Comparison of ENCODE assay signal across 1 cellular context in genomic region chr5:122772446-122772845, GRCh38.
TF ChIP-seq lines count a peak whose summit lies in the region.

No MANE protein-coding gene starts in this region.

TF ChIP-seq in IMR-90, 13 proteins besides CTCF, POLR2A, EP300 and RAD21 (continued from another document):
- TF ChIP-seq, protein P1, sequence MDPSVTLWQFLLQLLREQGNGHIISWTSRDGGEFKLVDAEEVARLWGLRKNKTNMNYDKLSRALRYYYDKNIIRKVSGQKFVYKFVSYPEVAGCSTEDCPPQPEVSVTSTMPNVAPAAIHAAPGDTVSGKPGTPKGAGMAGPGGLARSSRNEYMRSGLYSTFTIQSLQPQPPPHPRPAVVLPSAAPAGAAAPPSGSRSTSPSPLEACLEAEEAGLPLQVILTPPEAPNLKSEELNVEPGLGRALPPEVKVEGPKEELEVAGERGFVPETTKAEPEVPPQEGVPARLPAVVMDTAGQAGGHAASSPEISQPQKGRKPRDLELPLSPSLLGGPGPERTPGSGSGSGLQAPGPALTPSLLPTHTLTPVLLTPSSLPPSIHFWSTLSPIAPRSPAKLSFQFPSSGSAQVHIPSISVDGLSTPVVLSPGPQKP (IDR thresholded peaks at IDR 0.05; ENCODE audit: borderline replicate concordance, low read depth, low read length) = no peak
- TF ChIP-seq RFX5 (IDR thresholded peaks at IDR 0.05; ENCODE audit: low read depth, low read length) (no peak), MAZ (IDR thresholded peaks at IDR 0.05; ENCODE audit: borderline replicate concordance, low read depth, low read length) (no peak), BHLHE40 (IDR thresholded peaks at IDR 0.05; ENCODE audit: low read depth, low read length) (no peak), CHD1 (IDR thresholded peaks at IDR 0.05; ENCODE audit: low read depth, low read length) (no peak)
- TF ChIP-seq, protein P2, sequence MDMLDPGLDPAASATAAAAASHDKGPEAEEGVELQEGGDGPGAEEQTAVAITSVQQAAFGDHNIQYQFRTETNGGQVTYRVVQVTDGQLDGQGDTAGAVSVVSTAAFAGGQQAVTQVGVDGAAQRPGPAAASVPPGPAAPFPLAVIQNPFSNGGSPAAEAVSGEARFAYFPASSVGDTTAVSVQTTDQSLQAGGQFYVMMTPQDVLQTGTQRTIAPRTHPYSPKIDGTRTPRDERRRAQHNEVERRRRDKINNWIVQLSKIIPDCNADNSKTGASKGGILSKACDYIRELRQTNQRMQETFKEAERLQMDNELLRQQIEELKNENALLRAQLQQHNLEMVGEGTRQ (IDR thresholded peaks at IDR 0.05; ENCODE audit: low read depth, low read length) = no peak
